In genomic region chr1:223266632-223267172, GRCh38 we compare ENCODE assay signal across 22 cellular contexts.
"Had no signal": no experiment of that assay in that cellular context is flagged by ENCODE, and none has a peak within 500 bp of the region (broad histone marks: within the 10 kb centered on the region; RNA-seq: fewer than 3 reads in every experiment).

No MANE protein-coding gene starts in this region.

- H3K36me3 ChIP-seq: brain microvascular endothelial cell, heart right ventricle, right atrium auricular region, spleen, upper lobe of left lung had no signal

- ATAC-seq: activated T-cell treated with anti-CD3 and anti-CD28 coated beads, Interleukin-2, amount 50 U/mL, for 4 hours; activated T-helper 17 cell treated with anti-CD3 and anti-CD28 coated beads, Interleukin-2, amount 50 U/mL, for 72 hours; heart right ventricle; WTC11 had no signal

- H3K27me3 Mint-ChIP-seq: activated CD4-positive, alpha-beta memory T cell treated with anti-CD3 and anti-CD28 coated beads, Interleukin-2, amount 10 ng/mL, durations not matched to agents 7 days and 5 days; activated T-helper 17 cell treated with anti-CD3 and anti-CD28 coated beads, Interleukin-2, amount 50 U/mL, for 72 hours had no signal

- H3K27ac Mint-ChIP-seq: activated CD4-positive, alpha-beta memory T cell treated with anti-CD3 and anti-CD28 coated beads, Interleukin-2, amount 10 ng/mL, durations not matched to agents 7 days and 5 days; activated CD4-positive, alpha-beta T cell treated with anti-CD3 and anti-CD28 coated beads, Interleukin-2, amount 10 ng/mL, durations not matched to agents 7 days and 5 days; activated T-helper 17 cell treated with anti-CD3 and anti-CD28 coated beads, Interleukin-2, amount 50 U/mL, for 72 hours; endodermal cell; mesothelial cell of epicardium; naive B cell; T-helper 1 cell treated with Interleukin-12 subunit alpha and Interleukin-12 subunit beta and Interleukin-4 antibody, amounts not matched to agents 30 μg/mL and 1 μg/mL, for 36 hours; WTC11 had no signal

- H3K4me3 Mint-ChIP-seq: activated CD4-positive, alpha-beta memory T cell treated with anti-CD3 and anti-CD28 coated beads, Interleukin-2, amount 10 ng/mL, durations not matched to agents 7 days and 5 days; activated CD4-positive, alpha-beta T cell treated with anti-CD3 and anti-CD28 coated beads, Interleukin-2, amount 10 ng/mL, durations not matched to agents 7 days and 5 days; activated T-cell treated with anti-CD3 and anti-CD28 coated beads, Interleukin-2, amount 50 U/mL, for 4 hours; activated T-helper 17 cell treated with anti-CD3 and anti-CD28 coated beads, Interleukin-2, amount 50 U/mL, for 72 hours; endodermal cell; mesothelial cell of epicardium; naive B cell; T-helper 1 cell treated with Interleukin-12 subunit alpha and Interleukin-12 subunit beta and Interleukin-4 antibody, amounts not matched to agents 30 μg/mL and 1 μg/mL, for 36 hours; WTC11 had no signal

- H3K9me3 ChIP-seq: esophagus squamous epithelium, heart right ventricle, right atrium auricular region, spleen, upper lobe of left lung had no signal

- H3K27me3 ChIP-seq: brain microvascular endothelial cell, esophagus squamous epithelium, heart right ventricle, right atrium auricular region, upper lobe of left lung had no signal

- H3K36me3 Mint-ChIP-seq: mesothelial cell of epicardium, naive B cell, WTC11 had no signal

- H3K4me3 ChIP-seq: esophagus squamous epithelium, heart right ventricle, right atrium auricular region, spleen, upper lobe of left lung had no signal

- H3K4me1 Mint-ChIP-seq: activated CD4-positive, alpha-beta memory T cell treated with anti-CD3 and anti-CD28 coated beads, Interleukin-2, amount 10 ng/mL, durations not matched to agents 7 days and 5 days; activated T-helper 17 cell treated with anti-CD3 and anti-CD28 coated beads, Interleukin-2, amount 50 U/mL, for 72 hours; mesothelial cell of epicardium; naive B cell had no signal

- H3K9me3 Mint-ChIP-seq: activated CD4-positive, alpha-beta memory T cell treated with anti-CD3 and anti-CD28 coated beads, Interleukin-2, amount 10 ng/mL, durations not matched to agents 7 days and 5 days; activated CD4-positive, alpha-beta T cell treated with anti-CD3 and anti-CD28 coated beads, Interleukin-2, amount 10 ng/mL, durations not matched to agents 7 days and 5 days; activated T-cell treated with anti-CD3 and anti-CD28 coated beads, Interleukin-2, amount 50 U/mL, for 4 hours; activated T-helper 17 cell treated with anti-CD3 and anti-CD28 coated beads, Interleukin-2, amount 50 U/mL, for 72 hours; endodermal cell; mesothelial cell of epicardium; naive B cell; T-helper 1 cell treated with Interleukin-12 subunit alpha and Interleukin-12 subunit beta and Interleukin-4 antibody, amounts not matched to agents 30 μg/mL and 1 μg/mL, for 36 hours; WTC11 had no signal

- H3K4me1 ChIP-seq: esophagus squamous epithelium, heart right ventricle, right atrium auricular region, spleen, upper lobe of left lung had no signal

- H3K27ac ChIP-seq: brain microvascular endothelial cell, esophagus squamous epithelium, heart right ventricle, right atrium auricular region, spleen, upper lobe of left lung had no signal

- DNase-seq: activated CD4-positive, alpha-beta memory T cell treated with anti-CD3 and anti-CD28 coated beads, Interleukin-2, amount 10 ng/mL, durations not matched to agents 7 days and 5 days; activated CD4-positive, alpha-beta T cell treated with anti-CD3 and anti-CD28 coated beads for 1 hour; activated CD4-positive, alpha-beta T cell treated with anti-CD3 and anti-CD28 coated beads, Interleukin-2, amount 10 ng/mL, durations not matched to agents 7 days and 5 days; activated gamma-delta T cell treated with Interleukin-2 at 50 U/mL for 16 hours; activated naive CD4-positive, alpha-beta T cell treated with anti-CD3 and anti-CD28 coated beads, Interleukin-2, amount 50 U/mL, for 16 hours; activated T-cell treated with anti-CD3 and anti-CD28 coated beads, Interleukin-2, amount 50 U/mL, for 4 hours; amniotic stem cell; brain microvascular endothelial cell; endodermal cell; esophagus squamous epithelium; foreskin melanocyte; heart right ventricle; naive B cell; spleen; stimulated activated naive CD4-positive, alpha-beta T cell treated with Interleukin-2 at 50 U/mL for 16 hours; T-helper 9 cell; upper lobe of left lung had no signal
